In the genomic region with DNA sequence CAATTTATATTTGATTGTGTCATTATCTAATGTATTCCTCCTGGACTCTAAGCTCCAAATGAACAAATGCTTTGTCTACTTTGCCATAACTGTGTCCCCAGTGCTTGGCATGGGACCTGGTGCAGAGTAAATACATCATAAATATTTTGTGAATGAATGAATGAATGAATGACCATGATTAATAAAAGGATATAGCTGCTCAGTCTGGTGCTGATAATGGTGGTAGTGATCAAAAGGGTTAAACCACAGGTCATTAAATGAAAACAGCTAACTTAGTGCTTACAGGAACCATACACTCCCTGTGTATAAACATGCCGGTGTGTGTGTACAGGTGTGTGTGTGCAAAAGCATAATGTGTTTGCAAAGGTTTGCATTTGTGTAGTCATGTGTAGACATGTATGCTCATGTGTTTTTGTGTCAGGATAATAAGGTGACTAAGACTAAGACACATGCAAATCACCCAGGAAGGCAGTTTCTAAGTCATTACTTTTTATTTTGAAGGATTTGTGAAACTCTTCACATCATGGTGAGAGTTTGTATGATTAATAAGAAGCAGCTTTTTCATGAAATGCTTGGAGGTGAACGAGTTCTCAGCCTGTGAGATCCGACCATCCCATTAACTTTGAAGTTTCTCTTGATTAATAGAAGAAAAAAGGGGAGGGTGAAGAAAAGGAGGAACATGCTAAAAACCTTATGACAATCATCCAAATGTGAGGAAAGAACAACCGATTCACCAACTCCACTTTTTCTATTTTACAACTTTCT, we compare ENCODE assay signal across 11 cellular contexts. TPM values are rescaled to one million over a fixed set of nuclear protein-coding genes. Genes with fewer than 3 reads are reported as not detected.
A peak's percentile ranks its signal among the peaks of the same experiment; 100 is the strongest.
DNase-seq lines count a peak whose midpoint lies in the region; ATAC-seq and TF ChIP-seq lines count a peak whose summit lies in the region.
"Had no signal": no experiment of that assay in that cellular context is flagged by ENCODE, and none has a peak within 500 bp of the region (broad histone marks: within the 10 kb centered on the region; RNA-seq: fewer than 3 reads in every experiment).

No MANE protein-coding gene starts in this region.

- no peaks in the 10 kb centered on the region for H3K9me3 Mint-ChIP-seq in mesothelial cell of epicardium
- H3K9me3 Mint-ChIP-seq in activated CD4-positive, alpha-beta T cell treated with anti-CD3 and anti-CD28 coated beads, Interleukin-2, amount 10 ng/mL, durations not matched to agents 7 days and 5 days = no peaks in the 10 kb centered on the region
- no peaks in the 10 kb centered on the region for H3K9me3 Mint-ChIP-seq in Calu3 (ENCODE audit: low read depth, unreplicated experiment)
- H3K9me3 Mint-ChIP-seq: activated naive CD4-positive, alpha-beta T cell treated with anti-CD3 and anti-CD28 coated beads, Interleukin-2, amount 50 U/mL, for 24 hours had no signal

- peak overlapping the region; percentile 88 for H3K27ac Mint-ChIP-seq in mesothelial cell of epicardium
- H3K27ac Mint-ChIP-seq in activated CD4-positive, alpha-beta T cell treated with anti-CD3 and anti-CD28 coated beads, Interleukin-2, amount 10 ng/mL, durations not matched to agents 7 days and 5 days = no peak overlapping the region
- H3K27ac Mint-ChIP-seq in Calu3 (ENCODE audit: unreplicated experiment) = no peak overlapping the region
- H3K27ac Mint-ChIP-seq: activated naive CD4-positive, alpha-beta T cell treated with anti-CD3 and anti-CD28 coated beads, Interleukin-2, amount 50 U/mL, for 24 hours had no signal

- H3K27me3 ChIP-seq in effector memory CD4-positive, alpha-beta T cell (replicated peaks; ENCODE audit: control insufficient read depth, insufficient read depth, low read length, poor library complexity, severe bottlenecking) = no peaks in the 10 kb centered on the region

- H3K27ac ChIP-seq in effector memory CD4-positive, alpha-beta T cell (ENCODE audit: insufficient read depth, low read length, poor library complexity, severe bottlenecking) = no peak overlapping the region
- H3K27ac ChIP-seq: SK-N-MC had no signal

- BruUV-seq in Calu3 (replicated peaks; lab: Mats Ljungman, UMichigan) = no TSS peak

- ATAC-seq in GM18517 (IDR thresholded peaks at IDR 0.05; ENCODE audit: unreplicated experiment) (peak; percentile 72), GM21723 (IDR thresholded peaks at IDR 0.05; ENCODE audit: unreplicated experiment) (peak; percentile 66), HG03457 (IDR thresholded peaks at IDR 0.05; ENCODE audit: unreplicated experiment) (peak; percentile 53)
- ATAC-seq: stimulated activated naive CD8-positive, alpha-beta T cell treated with anti-CD3 and anti-CD28 coated beads, Interleukin-15, Interleukin-2, amounts not matched to agents 100 U/mL and 50 U/mL, for 24 hours had no signal

- H3K27me3 Mint-ChIP-seq in mesothelial cell of epicardium (ENCODE audit: low read depth) (no peaks in the 10 kb centered on the region), Calu3 (ENCODE audit: unreplicated experiment) (peaks cover 15% of the 10 kb centered on the region)
- H3K27me3 Mint-ChIP-seq in activated CD4-positive, alpha-beta T cell treated with anti-CD3 and anti-CD28 coated beads, Interleukin-2, amount 10 ng/mL, durations not matched to agents 7 days and 5 days = peaks cover 10% of the 10 kb centered on the region
- H3K27me3 Mint-ChIP-seq: activated naive CD4-positive, alpha-beta T cell treated with anti-CD3 and anti-CD28 coated beads, Interleukin-2, amount 50 U/mL, for 24 hours had no signal

- no peak overlapping the region for H3K4me3 Mint-ChIP-seq in mesothelial cell of epicardium
- H3K4me3 Mint-ChIP-seq in activated CD4-positive, alpha-beta T cell treated with anti-CD3 and anti-CD28 coated beads, Interleukin-2, amount 10 ng/mL, durations not matched to agents 7 days and 5 days = no peak overlapping the region
- H3K4me3 Mint-ChIP-seq in Calu3 (ENCODE audit: low read depth, unreplicated experiment) = no peak overlapping the region
- H3K4me3 Mint-ChIP-seq: activated naive CD4-positive, alpha-beta T cell treated with anti-CD3 and anti-CD28 coated beads, Interleukin-2, amount 50 U/mL, for 24 hours had no signal

- no peaks in the 10 kb centered on the region for H3K9me3 ChIP-seq in effector memory CD4-positive, alpha-beta T cell (ENCODE audit: control insufficient read depth, low read length)

- intact Hi-C loops in Calu3 (cut with micrococcal nuclease; ENCODE audit: unreplicated experiment) = no loop called here

- DNase-seq in mesothelial cell of epicardium (ENCODE audit: low spot score in 2 of 2, unreplicated experiment in 2 of 2) (no peak), Calu3 (no peak), NCI-H2196 treated with DMSO at 0.1 percent for 48 hours (lab: John Stamatoyannopoulos, UW; ENCODE audit: unreplicated experiment) (no peak)
- DNase-seq in activated CD4-positive, alpha-beta T cell treated with anti-CD3 and anti-CD28 coated beads, Interleukin-2, amount 10 ng/mL, durations not matched to agents 7 days and 5 days = no peak
- no peak for DNase-seq in effector memory CD4-positive, alpha-beta T cell
- DNase-seq: stimulated activated naive CD8-positive, alpha-beta T cell treated with anti-CD3 and anti-CD28 coated beads, Interleukin-15, Interleukin-2, amounts not matched to agents 100 U/mL and 50 U/mL, for 24 hours had no signal

- H3K36me3 ChIP-seq in effector memory CD4-positive, alpha-beta T cell (ENCODE audit: control insufficient read depth, insufficient read depth, low read length) = no peaks in the 10 kb centered on the region

- CTCF ChIA-PET in activated CD4-positive, alpha-beta T cell treated with anti-CD3 and anti-CD28 coated beads, Interleukin-2, amount 10 ng/mL, durations not matched to agents 7 days and 5 days (lab: Charles Lee) = interaction anchor here (0.5 to 3.3 kb wide), 7 partner anchors 9 to 621 kb away, joined by 3 to 11 read pairs (median 5); no protein-coding TSS in a partner anchor
- CTCF ChIA-PET in Calu3 (lab: Charles Lee) = interaction anchor here (1.6 kb wide), 1 partner anchor 78 kb away, joined by 3 read pairs; no protein-coding TSS in a partner anchor

- no peak overlapping the region for H3K4me3 ChIP-seq in effector memory CD4-positive, alpha-beta T cell (ENCODE audit: insufficient read depth, low read depth, low read length, poor library complexity, severe bottlenecking)
- H3K4me3 ChIP-seq: SK-N-MC had no signal

- TF ChIP-seq CTCF in mesothelial cell of epicardium (IDR thresholded peaks at IDR 0.05; ENCODE audit: unreplicated experiment) (no peak), Calu3 (IDR thresholded peaks at IDR 0.05; ENCODE audit: unreplicated experiment) (no peak)

- H3K4me1 Mint-ChIP-seq in mesothelial cell of epicardium = peaks cover 44% of the 10 kb centered on the region
- peaks cover 12% of the 10 kb centered on the region for H3K4me1 Mint-ChIP-seq in activated CD4-positive, alpha-beta T cell treated with anti-CD3 and anti-CD28 coated beads, Interleukin-2, amount 10 ng/mL, durations not matched to agents 7 days and 5 days
- peaks cover 21% of the 10 kb centered on the region for H3K4me1 Mint-ChIP-seq in Calu3 (ENCODE audit: low read depth, unreplicated experiment)

- H3K36me3 Mint-ChIP-seq in mesothelial cell of epicardium (peaks cover 30% of the 10 kb centered on the region), Calu3 (ENCODE audit: insufficient read depth, unreplicated experiment) (no peaks in the 10 kb centered on the region)
- H3K36me3 Mint-ChIP-seq in activated CD4-positive, alpha-beta T cell treated with anti-CD3 and anti-CD28 coated beads, Interleukin-2, amount 10 ng/mL, durations not matched to agents 7 days and 5 days (ENCODE audit: low read depth) = no peaks in the 10 kb centered on the region
- H3K36me3 Mint-ChIP-seq: activated naive CD4-positive, alpha-beta T cell treated with anti-CD3 and anti-CD28 coated beads, Interleukin-2, amount 50 U/mL, for 24 hours had no signal

- POLR2A ChIA-PET in activated CD4-positive, alpha-beta T cell treated with anti-CD3 and anti-CD28 coated beads, Interleukin-2, amount 10 ng/mL, durations not matched to agents 7 days and 5 days (lab: Charles Lee) = no interaction called here

- H3K4me1 ChIP-seq in effector memory CD4-positive, alpha-beta T cell (ENCODE audit: control insufficient read depth, insufficient read depth, low read length, poor library complexity, severe bottlenecking) = peaks cover 5% of the 10 kb centered on the region

RNA-seq across cellular contexts. Expression of a gene that starts 24.6 kb away (rescaled TPM):
- total RNA-seq in mesothelial cell of epicardium (2,843 to 2,896 TPM (median 2,890 TPM) in 3 replicates), Calu3 (2022) (not detected in 2 replicates)
- 1 to 10 TPM in 1 of 2 experiments, under 1 TPM in 1; 0.27 to 1.1 TPM for total RNA-seq in activated CD4-positive, alpha-beta T cell treated with anti-CD3 and anti-CD28 coated beads, Interleukin-2, amount 10 ng/mL, durations not matched to agents 7 days and 5 days

Comparison
In these comparisons a context has a peak if more than half of its experiments do, and no peak if none do; other contexts are left out.
1. RNA of a gene that starts 24.6 kb away (total RNA-seq): 2,843 to 2,896 TPM in mesothelial cell of epicardium; 0.27 to 1.1 TPM in activated CD4-positive, alpha-beta T cell treated with anti-CD3 and anti-CD28 coated beads, Interleukin-2, amount 10 ng/mL, durations not matched to agents 7 days and 5 days and not detected in Calu3; every median in the first group is over 1,000 times any median in the second.
2. Peak in every context shown above with its lines, with median percentiles within 50 percentile points of each other: ATAC-seq.